Comparison of ENCODE assay signal across 1 cellular context in genomic region chr2:154394600-154394999, GRCh38.
TF ChIP-seq lines count a peak whose summit lies in the region.

No MANE protein-coding gene starts in this region.

TF ChIP-seq in HepG2, 621 proteins besides CTCF, POLR2A, EP300 and RAD21 (continued from another document and continues in another):
- TF ChIP-seq ZNF614 (CRISPR knock-in tag; IDR thresholded peaks at IDR 0.05; ENCODE audit: borderline replicate concordance) (no peak), ESRRA (CRISPR knock-in tag; IDR thresholded peaks at IDR 0.05; ENCODE audit: low read depth) (no peak), NFYC (CRISPR knock-in tag; IDR thresholded peaks at IDR 0.05) (no peak), RFX3 (CRISPR knock-in tag; IDR thresholded peaks at IDR 0.05) (no peak), BCL6 (CRISPR knock-in tag; IDR thresholded peaks at IDR 0.05) (peak; percentile 100), ARID4A (CRISPR knock-in tag; IDR thresholded peaks at IDR 0.05; ENCODE audit: borderline replicate concordance) (no peak), SMARCC2 (IDR thresholded peaks at IDR 0.05) (peak; percentile 10; the same call in 1 of the 2 replicates), ZNF607 (CRISPR knock-in tag; IDR thresholded peaks at IDR 0.05; ENCODE audit: borderline replicate concordance) (no peak), ZNF12 (CRISPR knock-in tag; IDR thresholded peaks at IDR 0.05) (no peak), SMYD3 (CRISPR knock-in tag; IDR thresholded peaks at IDR 0.05) (no peak), KLF6 (CRISPR knock-in tag; IDR thresholded peaks at IDR 0.05) (no peak), ZBTB37 (CRISPR knock-in tag; IDR thresholded peaks at IDR 0.05) (no peak), KIAA2018 (CRISPR knock-in tag; IDR thresholded peaks at IDR 0.05; ENCODE audit: borderline replicate concordance) (no peak), MTF1 (CRISPR knock-in tag; IDR thresholded peaks at IDR 0.05) (no peak), HNF4G (IDR thresholded peaks at IDR 0.05; ENCODE audit: borderline replicate concordance, low read depth, low read length) (no peak), HNF4G (CRISPR knock-in tag; IDR thresholded peaks at IDR 0.05; ENCODE audit: borderline replicate concordance, low read depth) (no peak), ZNF567 (CRISPR knock-in tag; IDR thresholded peaks at IDR 0.05; ENCODE audit: borderline replicate concordance) (no peak), HNRNPL (IDR thresholded peaks at IDR 0.05; ENCODE audit: low read depth, low read length) (no peak), ZNF432 (CRISPR knock-in tag; IDR thresholded peaks at IDR 0.05; ENCODE audit: borderline replicate concordance) (no peak), ZBTB10 (CRISPR knock-in tag; IDR thresholded peaks at IDR 0.05; ENCODE audit: borderline replicate concordance) (no peak), MIXL1 (CRISPR knock-in tag; IDR thresholded peaks at IDR 0.05) (peak; percentile 60; the same call in 1 of the 2 replicates), U2AF2 (IDR thresholded peaks at IDR 0.05; ENCODE audit: low read depth, low read length) (no peak), TCF7 (IDR thresholded peaks at IDR 0.05; ENCODE audit: low read depth) (peak; percentile 32; the same call in 1 of the 2 replicates), ZNF7 (CRISPR knock-in tag; IDR thresholded peaks at IDR 0.05) (no peak), KLF12 (CRISPR knock-in tag; IDR thresholded peaks at IDR 0.05; ENCODE audit: borderline replicate concordance) (no peak), MBNL3 (CRISPR knock-in tag; conservative IDR thresholded peaks at IDR 0.05) (0 out of 2 replicates have a peak, but pooled peaks have one; percentile 18), NFIC (IDR thresholded peaks at IDR 0.05; ENCODE audit: low read length) (peak; percentile 80; the same call in 1 of the 2 replicates), NR3C1 (CRISPR knock-in tag; IDR thresholded peaks at IDR 0.05) (no peak), ZFP41 (CRISPR knock-in tag; IDR thresholded peaks at IDR 0.05; ENCODE audit: borderline replicate concordance) (no peak), HHEX (CRISPR knock-in tag; IDR thresholded peaks at IDR 0.05) (peak; percentile 34; the same call in 1 of the 2 replicates), REXO4 (CRISPR knock-in tag; IDR thresholded peaks at IDR 0.05; ENCODE audit: borderline replicate concordance) (no peak), CBX1 (IDR thresholded peaks at IDR 0.05; ENCODE audit: low read depth) (no peak), CEBPZ (IDR thresholded peaks at IDR 0.05; ENCODE audit: low read length) (no peak), WIZ (CRISPR knock-in tag; IDR thresholded peaks at IDR 0.05) (no peak), ZKSCAN1 (IDR thresholded peaks at IDR 0.05; ENCODE audit: low read length) (no peak), ZNF574 (CRISPR knock-in tag; IDR thresholded peaks at IDR 0.05) (no peak), ZNF354B (CRISPR knock-in tag; IDR thresholded peaks at IDR 0.05) (no peak), NRL (CRISPR knock-in tag; IDR thresholded peaks at IDR 0.05; ENCODE audit: borderline replicate concordance) (no peak), ZZZ3 (CRISPR knock-in tag; IDR thresholded peaks at IDR 0.05; ENCODE audit: borderline replicate concordance) (no peak)
